ENCODE assay signal across 14 cellular contexts in the genomic region with DNA sequence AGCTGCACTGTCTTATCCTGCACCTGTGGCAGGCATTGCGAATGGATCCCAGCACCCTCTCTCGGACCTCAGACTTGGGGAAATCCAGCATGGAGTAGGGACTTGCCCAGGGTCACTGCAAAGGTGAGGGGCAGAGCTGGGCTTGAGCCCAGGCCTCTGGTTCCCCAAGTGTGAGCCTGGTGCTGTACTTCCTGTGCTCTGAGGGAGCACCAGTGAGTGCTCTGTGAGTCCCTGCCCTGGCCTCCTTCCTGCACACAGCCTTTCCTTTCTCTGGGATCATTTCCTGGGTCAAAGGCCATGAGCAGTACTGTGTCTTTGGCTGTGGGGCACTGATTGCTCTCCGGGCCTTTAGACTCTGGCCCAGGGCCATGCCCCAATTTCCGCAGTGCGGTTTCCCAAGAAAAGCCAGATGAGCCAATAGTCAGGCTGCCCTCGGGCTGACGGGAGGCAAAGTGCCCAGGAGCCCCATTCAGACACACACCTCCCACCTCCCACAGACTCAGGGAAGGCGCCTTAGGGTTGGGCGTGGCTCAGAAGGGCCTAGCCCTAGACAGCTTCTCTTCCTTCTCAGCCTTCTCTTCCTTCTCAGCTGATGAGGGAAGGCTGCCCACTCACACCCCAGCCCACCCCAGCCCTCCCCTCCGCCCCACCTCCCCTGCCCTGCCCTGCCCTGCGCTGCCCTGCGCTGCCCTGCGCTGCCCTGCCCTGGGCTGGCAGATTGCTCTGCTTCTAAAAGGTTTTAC. TPM values are rescaled to one million over a fixed set of nuclear protein-coding genes. Genes with fewer than 3 reads are reported as not detected.
DNase-seq lines count a peak whose midpoint lies in the region; ATAC-seq, FAIRE-seq and TF ChIP-seq lines count a peak whose summit lies in the region.
"Had no signal": no experiment of that assay in that cellular context is flagged by ENCODE, and none has a peak within 500 bp of the region (broad histone marks: within the 10 kb centered on the region; RNA-seq: fewer than 3 reads in every experiment).

No MANE protein-coding gene starts in this region.

- no peak overlapping the region for H2BK5ac ChIP-seq in mesenchymal stem cell (ENCODE audit: low read depth, low read length, poor library complexity, severe bottlenecking)

- no peak overlapping the region for H2BK120ac ChIP-seq in mesenchymal stem cell (ENCODE audit: low read depth, low read length)

- no peak overlapping the region for H3K14ac ChIP-seq in mesenchymal stem cell (ENCODE audit: low read length in 2 of 2)

- intact Hi-C loops in Right ventricle myocardium inferior (cut with DNase I) = no loop called here
- intact Hi-C loops in CD4-positive, alpha-beta memory T cell (cut with micrococcal nuclease) = no loop called here

- H3K27ac Mint-ChIP-seq in endodermal cell = no peak overlapping the region
- peak overlapping the region in 1 of 7 donors; percentile 57 for H3K27ac Mint-ChIP-seq in CD4-positive, alpha-beta memory T cell
- H3K27ac Mint-ChIP-seq: activated T-cell treated with anti-CD3 and anti-CD28 coated beads, Interleukin-2, amount 50 U/mL, for 24 hours had no signal

- H2BK12ac ChIP-seq in mesenchymal stem cell (ENCODE audit: low read length in 2 of 2) = no peak overlapping the region

- H2AK5ac ChIP-seq in mesenchymal stem cell (ENCODE audit: low read length, severe bottlenecking) = no peak overlapping the region

- no peak overlapping the region for H2BK15ac ChIP-seq in mesenchymal stem cell (ENCODE audit: low read depth, poor library complexity, severe bottlenecking)

- H3K27me3 ChIP-seq in right atrium auricular region (no peaks in the 10 kb centered on the region), mesenchymal stem cell (ENCODE audit: control insufficient read depth in 1 of 2, insufficient read depth in 1 of 2, low read length in 2 of 2) (peaks cover 2 to 4% of the 10 kb centered on the region in 2 experiments), endodermal cell (ENCODE audit: control insufficient read depth, insufficient read depth, low read length, poor library complexity, severe bottlenecking) (no peaks in the 10 kb centered on the region)
- H3K27me3 ChIP-seq in CD4-positive, alpha-beta memory T cell (ENCODE audit: insufficient read depth, low read length) = no peaks in the 10 kb centered on the region
- H3K27me3 ChIP-seq: vagina had no signal

- no peak for TF ChIP-seq CTCF in right atrium auricular region (IDR thresholded peaks at IDR 0.05)
- no peak for TF ChIP-seq CTCF in endodermal cell (conservative IDR thresholded peaks at IDR 0.05)

- no peak overlapping the region for H4K91ac ChIP-seq in mesenchymal stem cell (ENCODE audit: low read length)

- H3K4ac ChIP-seq in mesenchymal stem cell (ENCODE audit: low read depth in 1 of 2, low read length in 2 of 2) = no peak overlapping the region

- no peak overlapping the region for H3K4me3 Mint-ChIP-seq in endodermal cell
- no peak overlapping the region for H3K4me3 Mint-ChIP-seq in CD4-positive, alpha-beta memory T cell
- H3K4me3 Mint-ChIP-seq: activated T-cell treated with anti-CD3 and anti-CD28 coated beads, Interleukin-2, amount 50 U/mL, for 24 hours had no signal

- no peaks in the 10 kb centered on the region for H3K4me1 Mint-ChIP-seq in endodermal cell
- H3K4me1 Mint-ChIP-seq in CD4-positive, alpha-beta memory T cell = peaks cover 0 to 18% (median 4%) of the 10 kb centered on the region in 4 donors

- CTCF ChIA-PET in CD4-positive, alpha-beta memory T cell (lab: Charles Lee; ENCODE audit: partially characterized antibody) = interaction anchor here (1.4 kb wide), 1 partner anchor 68 kb away, joined by 4 read pairs; no protein-coding TSS in a partner anchor

- H3K4me1 ChIP-seq in right atrium auricular region (no peaks in the 10 kb centered on the region), mesenchymal stem cell (ENCODE audit: control insufficient read depth, insufficient read depth, low read depth, low read length) (peaks cover 5% of the 10 kb centered on the region), endodermal cell (ENCODE audit: control insufficient read depth, insufficient read depth, low read length) (no peaks in the 10 kb centered on the region)
- no peaks in the 10 kb centered on the region for H3K4me1 ChIP-seq in CD4-positive, alpha-beta memory T cell (ENCODE audit: insufficient read depth, low read length)

- POLR2A ChIA-PET in CD4-positive, alpha-beta memory T cell (lab: Charles Lee; ENCODE audit: partially characterized antibody) = interaction anchor here (2.6 kb wide), 1 partner anchor 114 kb away, joined by 8 read pairs; a partner anchor contains a TSS

- no peak overlapping the region for H2AFZ ChIP-seq in mesenchymal stem cell (ENCODE audit: low read depth, low read length)

- H3K79me1 ChIP-seq in mesenchymal stem cell (replicated peaks; ENCODE audit: low read length, poor library complexity, severe bottlenecking) = no peaks in the 10 kb centered on the region

- H3K18ac ChIP-seq in mesenchymal stem cell (ENCODE audit: low read depth in 1 of 2, low read length in 2 of 2) = no peak overlapping the region

- H3K27me3 Mint-ChIP-seq in endodermal cell (ENCODE audit: insufficient read depth) = no peaks in the 10 kb centered on the region
- no peaks in the 10 kb centered on the region for H3K27me3 Mint-ChIP-seq in CD4-positive, alpha-beta memory T cell
- H3K27me3 Mint-ChIP-seq: activated T-cell treated with anti-CD3 and anti-CD28 coated beads, Interleukin-2, amount 50 U/mL, for 24 hours had no signal

- peak; percentile 29 for ATAC-seq in Right ventricle myocardium inferior

- no peak overlapping the region for H3K27ac ChIP-seq in right atrium auricular region
- no peak overlapping the region for H3K27ac ChIP-seq in mesenchymal stem cell (ENCODE audit: low read length, poor library complexity, severe bottlenecking)
- no peak overlapping the region for H3K27ac ChIP-seq in endodermal cell (ENCODE audit: low read depth, low read length)
- H3K27ac ChIP-seq in CD4-positive, alpha-beta memory T cell (ENCODE audit: low read depth, low read length) = no peak overlapping the region
- H3K27ac ChIP-seq: vagina had no signal

- H3K4me3 ChIP-seq in right atrium auricular region (no peak overlapping the region), mesenchymal stem cell (ENCODE audit: insufficient read depth in 1 of 2, low read depth in 1 of 2, low read length in 2 of 2) (no peak overlapping the region), endodermal cell (ENCODE audit: low read length) (no peak overlapping the region)
- H3K4me3 ChIP-seq in CD4-positive, alpha-beta memory T cell (ENCODE audit: low read length in 2 of 2) = no peak overlapping the region
- H3K4me3 ChIP-seq: vagina had no signal

- peak overlapping the region; percentile 19 for H4K8ac ChIP-seq in mesenchymal stem cell (ENCODE audit: low read length)

- no peak overlapping the region for H3K9ac ChIP-seq in mesenchymal stem cell (ENCODE audit: low read length)
- H3K9ac ChIP-seq in endodermal cell (ENCODE audit: extremely low read depth, low read length, poor library complexity, severe bottlenecking) = no peak overlapping the region

- no peak overlapping the region for H3K23ac ChIP-seq in mesenchymal stem cell (ENCODE audit: low read length in 2 of 2)

- H3K36me3 Mint-ChIP-seq in endodermal cell (ENCODE audit: low read depth) = peaks cover 3% of the 10 kb centered on the region
- peaks cover 6 to 17% of the 10 kb centered on the region in 2 donors for H3K36me3 Mint-ChIP-seq in CD4-positive, alpha-beta memory T cell

- no peak for FAIRE-seq in frontal cortex (lab: Jason Lieb, UNC)

- H3K4me2 ChIP-seq in mesenchymal stem cell (ENCODE audit: low read length, poor library complexity, severe bottlenecking) = no peak overlapping the region

- H3K36me3 ChIP-seq in right atrium auricular region = no peaks in the 10 kb centered on the region
- no peaks in the 10 kb centered on the region for H3K36me3 ChIP-seq in mesenchymal stem cell (ENCODE audit: control insufficient read depth in 1 of 2, insufficient read depth in 2 of 2, low read depth in 1 of 2, low read length in 2 of 2)
- no peaks in the 10 kb centered on the region for H3K36me3 ChIP-seq in endodermal cell (ENCODE audit: control insufficient read depth, insufficient read depth, low read length)
- peaks cover 3% of the 10 kb centered on the region for H3K36me3 ChIP-seq in CD4-positive, alpha-beta memory T cell (ENCODE audit: insufficient read depth, low read length)
- H3K36me3 ChIP-seq: vagina had no signal

- H3K9me3 ChIP-seq in right atrium auricular region = no peaks in the 10 kb centered on the region
- H3K9me3 ChIP-seq in mesenchymal stem cell (ENCODE audit: control insufficient read depth, low read length) = no peaks in the 10 kb centered on the region
- H3K9me3 ChIP-seq in endodermal cell (ENCODE audit: control insufficient read depth, low read length) = no peaks in the 10 kb centered on the region
- no peaks in the 10 kb centered on the region for H3K9me3 ChIP-seq in CD4-positive, alpha-beta memory T cell (ENCODE audit: control insufficient read depth in 1 of 2, low read length in 2 of 2)
- H3K9me3 ChIP-seq: vagina had no signal

- 95% methylated on average over 13 of the region's 13 CpGs for WGBS in mesenchymal stem cell
- WGBS in endodermal cell (ENCODE audit: insufficient coverage in 1 of 2, insufficient read length in 1 of 2), 2 experiments = 90 to 95% methylated on average over 4 to 12 of the region's 13 CpGs

- DNase-seq in Right ventricle myocardium inferior (ENCODE audit: missing footprints) = peak; percentile 79
- no peak for DNase-seq in right atrium auricular region (ENCODE audit: low spot score)
- peak; percentile 61 for DNase-seq in cerebellar cortex (ENCODE audit: low spot score)
- DNase-seq in mesenchymal stem cell = no peak
- DNase-seq in endodermal cell = no peak
- DNase-seq in NCI-H345 (lab: John Stamatoyannopoulos, UW) = no peak
- no peak for DNase-seq in frontal cortex (ENCODE audit: low spot score in 2 of 2)
- no peak for DNase-seq in CD4-positive, alpha-beta memory T cell
- DNase-seq: ACHN; activated T-cell treated with anti-CD3 and anti-CD28 coated beads, Interleukin-2, amount 50 U/mL, for 24 hours; HCEC 1CT; NCI-H1105 treated with DMSO at 0.1 percent for 48 hours; NK-92 treated with Interleukin-12 subunit alpha and Interleukin-12 subunit beta, amount 100 ng/mL, for 24 hours had no signal

- no peaks in the 10 kb centered on the region for H3K9me3 Mint-ChIP-seq in endodermal cell
- H3K9me3 Mint-ChIP-seq in CD4-positive, alpha-beta memory T cell = no peaks in the 10 kb centered on the region
- H3K9me3 Mint-ChIP-seq: activated T-cell treated with anti-CD3 and anti-CD28 coated beads, Interleukin-2, amount 50 U/mL, for 24 hours had no signal

RNA-seq across cellular contexts. Expression of a gene that starts 23.3 kb away (rescaled TPM):
- total RNA-seq in Right ventricle myocardium inferior = 5.1 TPM
- 1 to 10 TPM; 1.8 to 2.0 TPM for total RNA-seq in right atrium auricular region
- polyA plus RNA-seq in mesenchymal stem cell (2013, experiment 1 of 2) = 8.1 TPM
- 8.1 TPM for polyA plus RNA-seq in mesenchymal stem cell (2013, experiment 2 of 2)
- total RNA-seq in endodermal cell = 1 to 10 TPM; 3.1 to 5.1 TPM
- 3.0 TPM for polyA plus RNA-seq in endodermal cell (2013, experiment 1 of 2)
- polyA plus RNA-seq in endodermal cell (2013, experiment 2 of 2) = 1.8 TPM
- 0.82 TPM for total RNA-seq in frontal cortex
- 10 to 100 TPM; 86.1 to 86.2 TPM for total RNA-seq in CD4-positive, alpha-beta memory T cell
- 10 to 100 TPM; 41.4 to 84.7 TPM for polyA plus RNA-seq in CD4-positive, alpha-beta memory T cell

RNA-seq across cellular contexts. Expression of a gene that starts 50.1 kb away (rescaled TPM):
- total RNA-seq in Right ventricle myocardium inferior (0.60 TPM), right atrium auricular region (under 1 TPM; 0.39 to 0.44 TPM), endodermal cell (10 to 100 TPM; 21.0 to 22.8 TPM), frontal cortex (4.5 TPM)
- 2.3 TPM for polyA plus RNA-seq in mesenchymal stem cell (2013, experiment 1 of 2)
- 2.3 TPM for polyA plus RNA-seq in mesenchymal stem cell (2013, experiment 2 of 2)
- polyA plus RNA-seq in endodermal cell (2013, experiment 1 of 2) = 10.1 TPM
- polyA plus RNA-seq in endodermal cell (2013, experiment 2 of 2) = 10.4 TPM
- 1 to 10 TPM; 8.3 to 8.6 TPM for total RNA-seq in CD4-positive, alpha-beta memory T cell
- 10 to 100 TPM in 1 of 2 donors, 1 to 10 TPM in 1; 4.4 to 11.9 TPM for polyA plus RNA-seq in CD4-positive, alpha-beta memory T cell

Comparison
In these comparisons a context has a peak if more than half of its experiments do, and no peak if none do; other contexts are left out.
1. DNase-seq: peak in Right ventricle myocardium inferior (single experiment) and cerebellar cortex (single experiment); none in right atrium auricular region (single experiment), mesenchymal stem cell (single experiment), endodermal cell (single experiment), NCI-H345 (single experiment), frontal cortex (0 of 2) and CD4-positive, alpha-beta memory T cell (0 of 5).
2. RNA of a gene that starts 23.3 kb away (total RNA-seq): 86.1 to 86.2 TPM in CD4-positive, alpha-beta memory T cell; 5.1 TPM in Right ventricle myocardium inferior (single experiment), 3.1 to 5.1 TPM in endodermal cell, 1.8 to 2.0 TPM in right atrium auricular region and 0.82 TPM in frontal cortex (single experiment); every median in the first group is over 10 times any median in the second.